22 cellular contexts compared by ENCODE assay signal in the genomic region with DNA sequence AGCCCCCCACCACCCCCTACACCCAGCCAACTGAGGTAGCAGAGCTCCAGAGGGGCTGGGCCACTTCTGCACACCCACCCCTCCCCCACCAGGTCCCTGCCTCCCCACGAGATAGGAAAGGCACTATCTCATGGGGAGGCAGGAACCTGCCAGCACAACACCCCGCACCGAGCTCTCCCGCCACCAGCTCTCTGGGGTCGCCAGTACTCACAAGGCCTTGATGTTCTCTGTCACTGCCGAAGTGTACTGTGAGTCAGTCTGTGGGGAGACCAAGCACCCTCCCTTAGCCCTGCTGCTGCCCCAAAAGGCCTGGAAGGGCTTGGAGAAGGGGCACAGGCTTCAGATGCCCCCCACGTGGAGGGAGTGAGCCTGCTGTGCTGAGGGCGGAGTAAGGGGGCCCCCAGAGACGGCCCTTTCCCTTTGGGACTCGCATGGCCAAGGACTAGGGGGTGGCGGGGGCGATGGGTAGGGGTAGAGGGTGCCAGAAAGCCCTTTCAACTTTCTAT. TPM values are rescaled to one million over a fixed set of nuclear protein-coding genes. Genes with fewer than 3 reads are reported as not detected.
"Had no signal": no experiment of that assay in that cellular context is flagged by ENCODE, and none has a peak within 500 bp of the region (broad histone marks: within the 10 kb centered on the region; RNA-seq: fewer than 3 reads in every experiment).

No MANE protein-coding gene starts in this region.

- H3K27me3 ChIP-seq: colonic mucosa, esophagus squamous epithelium, gastrocnemius medialis, transverse colon, vagina had no signal

- H3K4me3 ChIP-seq: colonic mucosa, esophagus squamous epithelium, gastrocnemius medialis, left ventricle myocardium inferior, neural progenitor cell, smooth muscle cell, transverse colon, vagina had no signal

- H3K9me3 ChIP-seq: colonic mucosa, esophagus squamous epithelium, gastrocnemius medialis, left ventricle myocardium inferior, transverse colon, vagina had no signal

- H3K36me3 ChIP-seq: neural progenitor cell, WERI-Rb-1 had no signal

- ATAC-seq: activated T-helper 17 cell treated with anti-CD3 and anti-CD28 coated beads, Interleukin-2, amount 50 U/mL, for 72 hours; gastrocnemius medialis; naive thymus-derived CD8-positive, alpha-beta T cell; sciatic nerve; stimulated activated naive B cell treated with anti-CD40 and anti-IgM and Interleukin-4, amounts not matched to agents 10 μg/mL and 1 μg/mL and 100 μg/mL, for 72 hours had no signal

- DNase-seq: activated CD4-positive, CD25-positive, alpha-beta regulatory T cell treated with anti-CD3 and anti-CD28 coated beads, Interleukin-2, amount 50 U/mL, for 72 hours; activated CD8-positive, alpha-beta memory T cell treated with anti-CD3 and anti-CD28 coated beads, Interleukin-2, amount 50 U/mL, for 4 hours; activated naive CD4-positive, alpha-beta T cell treated with anti-CD3 and anti-CD28 coated beads for 36 hours; activated naive CD8-positive, alpha-beta T cell treated with anti-CD3 and anti-CD28 coated beads, Interleukin-2, amount 10 ng/mL, durations not matched to agents 7 days and 5 days; activated T-cell treated with anti-CD3 and anti-CD28 coated beads, Interleukin-2, amount 50 U/mL, for 24 hours; amygdala; colonic mucosa; esophagus squamous epithelium; hippocampal formation; left ventricle myocardium inferior; naive thymus-derived CD8-positive, alpha-beta T cell; stimulated activated CD4-positive, alpha-beta T cell treated with anti-CD3 and anti-CD28 coated beads, Interleukin-2, amount 100 ng/mL, for 48 hours; stimulated activated CD8-positive, alpha-beta memory T cell treated with anti-CD3 and anti-CD28 coated beads, Interleukin-4, amount 100 ng/mL, for 48 hours; stimulated activated naive B cell treated with anti-CD40 and anti-IgM and Interleukin-4, amounts not matched to agents 10 μg/mL and 1 μg/mL and 100 μg/mL, for 72 hours; transverse colon; WERI-Rb-1 had no signal

- H3K27ac ChIP-seq: colonic mucosa, esophagus squamous epithelium, gastrocnemius medialis, left ventricle myocardium inferior, neural progenitor cell, transverse colon, vagina, WERI-Rb-1 had no signal

RNA-seq across cellular contexts. Expression of a gene that starts 7.0 kb away (rescaled TPM):
- total RNA-seq: smooth muscle cell had no signal
- polyA plus RNA-seq: smooth muscle cell had no signal
